In genomic region chr17:31452561-31453110, GRCh38 we compare ENCODE assay signal across 18 cellular contexts.
"Had no signal": no experiment of that assay in that cellular context is flagged by ENCODE, and none has a peak within 500 bp of the region (broad histone marks: within the 10 kb centered on the region; RNA-seq: fewer than 3 reads in every experiment).

No MANE protein-coding gene starts in this region.

- H3K27me3 Mint-ChIP-seq: natural killer cell treated with Interleukin-12 subunit alpha and Interleukin-12 subunit beta and Interleukin-15 and Interleukin-18, amount 100 ng/mL, for 72 hours; T-cell had no signal

- H3K36me3 ChIP-seq: ovary, stomach, thyroid gland had no signal

- H3K9me3 Mint-ChIP-seq: activated naive CD4-positive, alpha-beta T cell treated with anti-CD3 and anti-CD28 coated beads, Interleukin-2, amount 10 ng/mL, durations not matched to agents 7 days and 5 days; central memory CD8-positive, alpha-beta T cell; natural killer cell treated with Interleukin-12 subunit alpha and Interleukin-12 subunit beta and Interleukin-15 and Interleukin-18, amount 100 ng/mL, for 72 hours; T-cell had no signal

- H3K4me1 Mint-ChIP-seq: activated naive CD4-positive, alpha-beta T cell treated with anti-CD3 and anti-CD28 coated beads, Interleukin-2, amount 10 ng/mL, durations not matched to agents 7 days and 5 days; central memory CD8-positive, alpha-beta T cell; T-cell had no signal

- ATAC-seq: activated CD8-positive, alpha-beta T cell treated with anti-CD3 and anti-CD28 coated beads, Interleukin-2, amount 10 ng/mL, durations not matched to agents 7 days and 5 days; left colon; natural killer cell treated with Interleukin-12 subunit alpha and Interleukin-12 subunit beta and Interleukin-15 and Interleukin-18, amount 100 ng/mL, for 72 hours; T-cell had no signal

- H3K4me3 Mint-ChIP-seq: activated CD8-positive, alpha-beta T cell treated with anti-CD3 and anti-CD28 coated beads, Interleukin-2, amount 10 ng/mL, durations not matched to agents 7 days and 5 days; activated naive CD4-positive, alpha-beta T cell treated with anti-CD3 and anti-CD28 coated beads, Interleukin-2, amount 10 ng/mL, durations not matched to agents 7 days and 5 days; central memory CD8-positive, alpha-beta T cell; natural killer cell treated with Interleukin-12 subunit alpha and Interleukin-12 subunit beta and Interleukin-15 and Interleukin-18, amount 100 ng/mL, for 72 hours; T-cell had no signal

- H3K36me3 Mint-ChIP-seq: activated naive CD4-positive, alpha-beta T cell treated with anti-CD3 and anti-CD28 coated beads, Interleukin-2, amount 10 ng/mL, durations not matched to agents 7 days and 5 days; natural killer cell treated with Interleukin-12 subunit alpha and Interleukin-12 subunit beta and Interleukin-15 and Interleukin-18, amount 100 ng/mL, for 72 hours; T-cell had no signal

- H3K9me3 ChIP-seq: ovary, stomach, thyroid gland had no signal

- H3K27ac Mint-ChIP-seq: activated naive CD4-positive, alpha-beta T cell treated with anti-CD3 and anti-CD28 coated beads, Interleukin-2, amount 10 ng/mL, durations not matched to agents 7 days and 5 days; natural killer cell treated with Interleukin-12 subunit alpha and Interleukin-12 subunit beta and Interleukin-15 and Interleukin-18, amount 100 ng/mL, for 72 hours; T-cell had no signal

- H3K27ac ChIP-seq: epithelial cell of prostate, ovary, thyroid gland had no signal

- H3K27me3 ChIP-seq: ovary, stomach, thyroid gland had no signal

- H3K4me3 ChIP-seq: ovary, stomach, thyroid gland had no signal

- DNase-seq: activated CD4-positive, alpha-beta T cell treated with anti-CD3 and anti-CD28 coated beads for 4 hours; activated CD8-positive, alpha-beta memory T cell treated with anti-CD3 and anti-CD28 coated beads, Interleukin-2, amount 50 U/mL, for 48 hours; activated CD8-positive, alpha-beta T cell treated with anti-CD3 and anti-CD28 coated beads, Interleukin-2, amount 10 ng/mL, durations not matched to agents 7 days and 5 days; activated naive CD4-positive, alpha-beta T cell treated with anti-CD3 and anti-CD28 coated beads, Interleukin-2, amount 10 ng/mL, durations not matched to agents 7 days and 5 days; cortex of kidney; effector memory CD4-positive, alpha-beta T cell; left colon; mammary epithelial cell; ovary; retina; small intestine; stomach; T-cell; T1000; thyroid gland had no signal
